In the genomic region with DNA sequence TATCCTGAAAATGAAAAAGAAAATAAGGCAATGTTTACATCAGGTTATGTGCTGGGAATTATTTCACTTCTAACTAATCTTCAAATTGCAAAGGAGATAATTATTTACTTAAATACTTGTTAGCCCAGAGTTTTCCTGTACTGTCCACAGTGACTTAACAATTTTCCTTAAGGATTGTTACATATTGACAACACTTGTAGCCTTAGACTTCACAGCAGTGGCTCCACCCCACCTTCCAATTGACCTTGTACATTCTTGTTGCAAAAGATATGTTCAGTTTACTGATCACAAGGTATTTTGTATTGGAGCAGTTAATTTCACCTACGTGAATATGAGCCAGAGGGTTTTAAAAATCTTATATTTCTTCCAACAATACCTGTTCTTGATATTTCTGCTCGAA, we compare ENCODE assay signal across 29 cellular contexts.
"Had no signal": no experiment of that assay in that cellular context is flagged by ENCODE, and none has a peak within 500 bp of the region (broad histone marks: within the 10 kb centered on the region; RNA-seq: fewer than 3 reads in every experiment).

No MANE protein-coding gene starts in this region.

- FAIRE-seq: astrocyte, bronchial epithelial cell had no signal

- H3K4me1 ChIP-seq: foreskin keratinocyte, gastrocnemius medialis had no signal

- H3K4me3 ChIP-seq: coronary artery, dorsolateral prefrontal cortex, gastrocnemius medialis had no signal

- DNase-seq: activated CD4-positive, alpha-beta memory T cell treated with anti-CD3 and anti-CD28 coated beads, Interleukin-2, amount 10 ng/mL, durations not matched to agents 7 days and 5 days; activated CD4-positive, alpha-beta T cell treated with anti-CD3 and anti-CD28 coated beads for 1 hour; activated CD4-positive, alpha-beta T cell treated with anti-CD3 and anti-CD28 coated beads for 4 hours; activated CD4-positive, alpha-beta T cell treated with anti-CD3 and anti-CD28 coated beads, Interleukin-2, amount 10 ng/mL, durations not matched to agents 7 days and 5 days; activated CD4-positive, alpha-beta T cell treated with anti-CD3 and anti-CD28 coated beads, Interleukin-2, amount 50 U/mL, for 4 hours; activated CD4-positive, CD25-positive, alpha-beta regulatory T cell; activated CD8-positive, alpha-beta memory T cell treated with anti-CD3 and anti-CD28 coated beads, Interleukin-2, amount 50 U/mL, for 48 hours; activated gamma-delta T cell; activated naive CD4-positive, alpha-beta T cell; activated naive CD4-positive, alpha-beta T cell treated with anti-CD3 and anti-CD28 coated beads, Interleukin-2, amount 10 ng/mL, durations not matched to agents 7 days and 5 days; activated naive CD8-positive, alpha-beta T cell treated with anti-CD3 and anti-CD28 coated beads, Interleukin-2, amount 10 ng/mL, durations not matched to agents 7 days and 5 days; activated T-cell treated with anti-CD3 and anti-CD28 coated beads for 4 hours; activated T-cell treated with anti-CD3 and anti-CD28 coated beads, Interleukin-2, amount 50 U/mL, for 24 hours; activated T-cell treated with anti-CD3 and anti-CD28 coated beads, Interleukin-2, amount 50 U/mL, for 72 hours; brain microvascular endothelial cell; dorsolateral prefrontal cortex; effector memory CD4-positive, alpha-beta T cell; endodermal cell; foreskin keratinocyte; gastrocnemius medialis; glutamatergic neuron; T-helper 1 cell; T-helper 17 cell; T1000 had no signal

- H3K27ac ChIP-seq: brain microvascular endothelial cell, coronary artery, dorsolateral prefrontal cortex, foreskin keratinocyte, gastrocnemius medialis had no signal

- H3K9me3 ChIP-seq: gastrocnemius medialis had no signal

- ATAC-seq: activated naive CD4-positive, alpha-beta T cell treated with anti-CD3 and anti-CD28 coated beads, Interleukin-2, amount 50 U/mL, for 72 hours; activated T-cell treated with anti-CD3 and anti-CD28 coated beads, Interleukin-2, amount 50 U/mL, for 72 hours; esophagus mucosa; foreskin keratinocyte; gastrocnemius medialis; T-helper 17 cell had no signal

- H3K27me3 ChIP-seq: brain microvascular endothelial cell, dorsolateral prefrontal cortex, foreskin keratinocyte, gastrocnemius medialis had no signal

- H3K36me3 ChIP-seq: brain microvascular endothelial cell, gastrocnemius medialis had no signal
